1 cellular context compared by ENCODE assay signal in the genomic region with DNA sequence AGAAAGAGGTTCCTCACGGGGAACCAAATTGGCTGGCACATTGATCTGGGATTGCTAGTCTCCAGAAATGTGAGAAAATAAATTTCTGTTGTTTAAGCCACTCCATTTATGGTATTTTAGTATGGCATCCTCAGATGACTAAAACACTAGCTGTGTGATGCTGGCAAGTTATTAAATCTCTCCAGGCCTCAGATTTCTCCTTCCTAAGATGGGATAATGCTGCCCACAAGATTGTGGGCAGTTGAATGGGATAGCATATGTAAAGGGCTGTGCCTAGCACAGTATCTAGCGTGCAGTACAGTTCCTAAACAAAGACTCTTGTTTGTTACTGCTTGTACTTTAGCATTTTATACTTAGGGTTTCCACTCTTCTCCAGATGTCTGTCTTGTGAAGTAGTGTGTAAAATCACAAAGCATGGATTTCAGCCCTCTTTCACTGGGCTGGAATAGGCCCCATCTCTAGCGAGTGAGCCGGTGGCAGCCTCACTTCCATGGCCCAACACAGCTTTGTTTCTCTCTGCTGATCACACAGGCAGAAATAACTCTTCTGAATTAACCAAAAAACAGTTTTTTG.
TF ChIP-seq lines count a peak whose summit lies in the region.

No MANE protein-coding gene starts in this region.

TF ChIP-seq in SK-N-SH treated with all-trans-retinoic acid at 6 μM for 48 hours, 23 proteins besides CTCF, POLR2A, EP300 and RAD21 (continued from another document):
- TF ChIP-seq, protein P1, sequence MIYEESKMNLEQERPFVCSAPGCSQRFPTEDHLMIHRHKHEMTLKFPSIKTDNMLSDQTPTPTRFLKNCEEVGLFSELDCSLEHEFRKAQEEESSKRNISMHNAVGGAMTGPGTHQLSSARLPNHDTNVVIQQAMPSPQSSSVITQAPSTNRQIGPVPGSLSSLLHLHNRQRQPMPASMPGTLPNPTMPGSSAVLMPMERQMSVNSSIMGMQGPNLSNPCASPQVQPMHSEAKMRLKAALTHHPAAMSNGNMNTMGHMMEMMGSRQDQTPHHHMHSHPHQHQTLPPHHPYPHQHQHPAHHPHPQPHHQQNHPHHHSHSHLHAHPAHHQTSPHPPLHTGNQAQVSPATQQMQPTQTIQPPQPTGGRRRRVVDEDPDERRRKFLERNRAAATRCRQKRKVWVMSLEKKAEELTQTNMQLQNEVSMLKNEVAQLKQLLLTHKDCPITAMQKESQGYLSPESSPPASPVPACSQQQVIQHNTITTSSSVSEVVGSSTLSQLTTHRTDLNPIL (CRISPR knock-in tag; IDR thresholded peaks at IDR 0.05; ENCODE audit: low read depth): no peak
- TF ChIP-seq, protein P2, sequence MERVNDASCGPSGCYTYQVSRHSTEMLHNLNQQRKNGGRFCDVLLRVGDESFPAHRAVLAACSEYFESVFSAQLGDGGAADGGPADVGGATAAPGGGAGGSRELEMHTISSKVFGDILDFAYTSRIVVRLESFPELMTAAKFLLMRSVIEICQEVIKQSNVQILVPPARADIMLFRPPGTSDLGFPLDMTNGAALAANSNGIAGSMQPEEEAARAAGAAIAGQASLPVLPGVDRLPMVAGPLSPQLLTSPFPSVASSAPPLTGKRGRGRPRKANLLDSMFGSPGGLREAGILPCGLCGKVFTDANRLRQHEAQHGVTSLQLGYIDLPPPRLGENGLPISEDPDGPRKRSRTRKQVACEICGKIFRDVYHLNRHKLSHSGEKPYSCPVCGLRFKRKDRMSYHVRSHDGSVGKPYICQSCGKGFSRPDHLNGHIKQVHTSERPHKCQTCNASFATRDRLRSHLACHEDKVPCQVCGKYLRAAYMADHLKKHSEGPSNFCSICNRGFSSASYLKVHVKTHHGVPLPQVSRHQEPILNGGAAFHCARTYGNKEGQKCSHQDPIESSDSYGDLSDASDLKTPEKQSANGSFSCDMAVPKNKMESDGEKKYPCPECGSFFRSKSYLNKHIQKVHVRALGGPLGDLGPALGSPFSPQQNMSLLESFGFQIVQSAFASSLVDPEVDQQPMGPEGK (CRISPR knock-in tag; IDR thresholded peaks at IDR 0.05; ENCODE audit: borderline replicate concordance): no peak
- no peak for TF ChIP-seq ZC3H10 (CRISPR knock-in tag; IDR thresholded peaks at IDR 0.05)
- TF ChIP-seq ZNF70 (CRISPR knock-in tag; IDR thresholded peaks at IDR 0.05): no peak
- TF ChIP-seq SNAI2 (CRISPR knock-in tag; IDR thresholded peaks at IDR 0.05): no peak
- no peak for TF ChIP-seq ISL1 (CRISPR knock-in tag; IDR thresholded peaks at IDR 0.05)
- TF ChIP-seq ZNF565 (CRISPR knock-in tag; conservative IDR thresholded peaks at IDR 0.05; ENCODE audit: low read depth): no peak
- no peak for TF ChIP-seq ZFP30 (CRISPR knock-in tag; IDR thresholded peaks at IDR 0.05)
- TF ChIP-seq OSR1 (CRISPR knock-in tag; IDR thresholded peaks at IDR 0.05): no peak
TF ChIP-seq in SK-N-SH treated with all-trans-retinoic acid at 6 μM for 48 hours: peak in this region for 0.
